In the genomic region with DNA sequence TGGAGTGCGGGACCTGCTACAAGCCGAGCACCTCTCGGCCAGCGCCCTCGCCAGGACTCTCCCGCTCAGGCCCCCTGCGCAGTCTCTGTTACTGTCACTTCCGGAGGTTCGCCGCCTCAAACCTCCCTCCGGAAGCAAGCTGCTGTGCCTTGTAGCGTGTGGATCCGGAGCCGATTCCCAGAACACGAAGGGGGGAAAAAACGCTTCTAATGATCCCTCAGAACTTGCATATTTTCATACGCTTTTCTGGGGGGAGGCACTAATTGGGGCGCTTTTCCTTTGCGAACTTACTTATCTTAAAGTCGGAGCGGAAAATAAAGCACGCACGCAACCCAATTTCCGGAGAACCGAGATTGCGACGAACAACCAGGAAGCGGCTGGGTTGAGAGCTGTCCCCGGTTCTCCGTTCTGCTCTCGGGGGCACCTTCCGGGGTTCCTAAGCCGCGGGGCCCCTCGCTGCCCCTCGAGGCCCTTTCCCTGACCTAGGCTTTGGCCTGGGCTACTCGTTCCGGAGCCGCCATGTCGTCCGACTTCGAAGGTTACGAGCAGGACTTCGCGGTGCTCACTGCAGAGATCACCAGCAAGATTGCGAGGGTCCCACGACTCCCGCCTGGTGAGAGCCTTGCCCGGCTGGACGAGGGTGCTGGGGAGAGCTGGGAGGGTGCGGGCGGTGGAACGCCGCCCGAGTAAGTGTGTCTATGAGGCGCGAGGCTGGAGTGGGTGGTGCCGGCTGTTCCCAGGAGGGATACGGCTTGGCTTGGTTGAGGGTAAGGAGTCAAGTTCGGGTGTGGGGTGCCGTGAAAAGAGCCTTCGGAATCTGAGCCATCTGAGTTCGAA, we compare ENCODE assay signal across 1 cellular context.
A peak's percentile ranks its signal among the peaks of the same experiment; 100 is the strongest.
TF ChIP-seq lines count a peak whose summit lies in the region.

A gene (plus strand): TSS at position 361 of the 837 bp plus-strand sequence. CDS start 159 bp downstream, at position 520.
A gene with protein sequence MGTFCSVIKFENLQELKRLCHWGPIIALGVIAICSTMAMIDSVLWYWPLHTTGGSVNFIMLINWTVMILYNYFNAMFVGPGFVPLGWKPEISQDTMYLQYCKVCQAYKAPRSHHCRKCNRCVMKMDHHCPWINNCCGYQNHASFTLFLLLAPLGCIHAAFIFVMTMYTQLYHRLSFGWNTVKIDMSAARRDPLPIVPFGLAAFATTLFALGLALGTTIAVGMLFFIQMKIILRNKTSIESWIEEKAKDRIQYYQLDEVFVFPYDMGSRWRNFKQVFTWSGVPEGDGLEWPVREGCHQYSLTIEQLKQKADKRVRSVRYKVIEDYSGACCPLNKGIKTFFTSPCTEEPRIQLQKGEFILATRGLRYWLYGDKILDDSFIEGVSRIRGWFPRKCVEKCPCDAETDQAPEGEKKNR (minus strand): TSS at position 60 of the 837 bp plus-strand sequence. CDS start 1,478 bp downstream, outside the sequence.

TF ChIP-seq in HepG2, 621 proteins besides CTCF, POLR2A, EP300 and RAD21 (continued from another document and continues in another):
- TF ChIP-seq, protein P1, sequence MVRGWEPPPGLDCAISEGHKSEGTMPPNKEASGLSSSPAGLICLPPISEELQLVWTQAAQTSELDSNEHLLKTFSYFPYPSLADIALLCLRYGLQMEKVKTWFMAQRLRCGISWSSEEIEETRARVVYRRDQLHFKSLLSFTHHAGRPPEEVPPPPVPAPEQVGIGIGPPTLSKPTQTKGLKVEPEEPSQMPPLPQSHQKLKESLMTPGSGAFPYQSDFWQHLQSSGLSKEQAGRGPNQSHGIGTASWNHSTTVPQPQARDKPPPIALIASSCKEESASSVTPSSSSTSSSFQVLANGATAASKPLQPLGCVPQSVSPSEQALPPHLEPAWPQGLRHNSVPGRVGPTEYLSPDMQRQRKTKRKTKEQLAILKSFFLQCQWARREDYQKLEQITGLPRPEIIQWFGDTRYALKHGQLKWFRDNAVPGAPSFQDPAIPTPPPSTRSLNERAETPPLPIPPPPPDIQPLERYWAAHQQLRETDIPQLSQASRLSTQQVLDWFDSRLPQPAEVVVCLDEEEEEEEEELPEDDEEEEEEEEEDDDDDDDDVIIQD (CRISPR knock-in tag; IDR thresholded peaks at IDR 0.05; ENCODE audit: low read depth) = no peak
- TF ChIP-seq ZNF619 (CRISPR knock-in tag; IDR thresholded peaks at IDR 0.05) = peak; percentile 63; the same call in 1 of the 2 replicates
- TF ChIP-seq, protein P2, sequence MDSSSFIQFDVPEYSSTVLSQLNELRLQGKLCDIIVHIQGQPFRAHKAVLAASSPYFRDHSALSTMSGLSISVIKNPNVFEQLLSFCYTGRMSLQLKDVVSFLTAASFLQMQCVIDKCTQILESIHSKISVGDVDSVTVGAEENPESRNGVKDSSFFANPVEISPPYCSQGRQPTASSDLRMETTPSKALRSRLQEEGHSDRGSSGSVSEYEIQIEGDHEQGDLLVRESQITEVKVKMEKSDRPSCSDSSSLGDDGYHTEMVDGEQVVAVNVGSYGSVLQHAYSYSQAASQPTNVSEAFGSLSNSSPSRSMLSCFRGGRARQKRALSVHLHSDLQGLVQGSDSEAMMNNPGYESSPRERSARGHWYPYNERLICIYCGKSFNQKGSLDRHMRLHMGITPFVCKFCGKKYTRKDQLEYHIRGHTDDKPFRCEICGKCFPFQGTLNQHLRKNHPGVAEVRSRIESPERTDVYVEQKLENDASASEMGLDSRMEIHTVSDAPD (CRISPR knock-in tag; IDR thresholded peaks at IDR 0.05) = 0 out of 2 replicates have a peak, but pooled peaks have one; percentile 12
- TF ChIP-seq JARID2 (CRISPR knock-in tag; IDR thresholded peaks at IDR 0.05; ENCODE audit: insufficient replicate concordance) = no peak
- TF ChIP-seq KDM4B (CRISPR knock-in tag; IDR thresholded peaks at IDR 0.05) = no peak
- no peak for TF ChIP-seq NR2F2 (IDR thresholded peaks at IDR 0.05; ENCODE audit: borderline replicate concordance, low read depth)
- TF ChIP-seq, protein P3, sequence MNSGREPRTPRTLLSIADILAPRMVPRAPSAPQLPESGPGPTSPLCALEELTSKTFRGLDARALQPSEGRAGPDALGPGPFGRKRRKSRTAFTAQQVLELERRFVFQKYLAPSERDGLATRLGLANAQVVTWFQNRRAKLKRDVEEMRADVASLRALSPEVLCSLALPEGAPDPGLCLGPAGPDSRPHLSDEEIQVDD (CRISPR knock-in tag; IDR thresholded peaks at IDR 0.05; ENCODE audit: borderline replicate concordance) = 0 out of 2 replicates have a peak, but pooled peaks have one; percentile 50
- no peak for TF ChIP-seq ZNF7 (CRISPR knock-in tag; IDR thresholded peaks at IDR 0.05)
- no peak for TF ChIP-seq SNAPC2 (CRISPR knock-in tag; IDR thresholded peaks at IDR 0.05)
- peak; percentile 97 for TF ChIP-seq PHF20 (CRISPR knock-in tag; IDR thresholded peaks at IDR 0.05)
- 0 out of 2 replicates have a peak, but pooled peaks have one; percentile 79 for TF ChIP-seq ZNF761 (CRISPR knock-in tag; conservative IDR thresholded peaks at IDR 0.05)
- TF ChIP-seq ZSCAN20 (CRISPR knock-in tag; IDR thresholded peaks at IDR 0.05; ENCODE audit: borderline replicate concordance) = no peak
- TF ChIP-seq CHD2 (IDR thresholded peaks at IDR 0.05; ENCODE audit: low read depth, low read length) = no peak
- TF ChIP-seq, protein P4, sequence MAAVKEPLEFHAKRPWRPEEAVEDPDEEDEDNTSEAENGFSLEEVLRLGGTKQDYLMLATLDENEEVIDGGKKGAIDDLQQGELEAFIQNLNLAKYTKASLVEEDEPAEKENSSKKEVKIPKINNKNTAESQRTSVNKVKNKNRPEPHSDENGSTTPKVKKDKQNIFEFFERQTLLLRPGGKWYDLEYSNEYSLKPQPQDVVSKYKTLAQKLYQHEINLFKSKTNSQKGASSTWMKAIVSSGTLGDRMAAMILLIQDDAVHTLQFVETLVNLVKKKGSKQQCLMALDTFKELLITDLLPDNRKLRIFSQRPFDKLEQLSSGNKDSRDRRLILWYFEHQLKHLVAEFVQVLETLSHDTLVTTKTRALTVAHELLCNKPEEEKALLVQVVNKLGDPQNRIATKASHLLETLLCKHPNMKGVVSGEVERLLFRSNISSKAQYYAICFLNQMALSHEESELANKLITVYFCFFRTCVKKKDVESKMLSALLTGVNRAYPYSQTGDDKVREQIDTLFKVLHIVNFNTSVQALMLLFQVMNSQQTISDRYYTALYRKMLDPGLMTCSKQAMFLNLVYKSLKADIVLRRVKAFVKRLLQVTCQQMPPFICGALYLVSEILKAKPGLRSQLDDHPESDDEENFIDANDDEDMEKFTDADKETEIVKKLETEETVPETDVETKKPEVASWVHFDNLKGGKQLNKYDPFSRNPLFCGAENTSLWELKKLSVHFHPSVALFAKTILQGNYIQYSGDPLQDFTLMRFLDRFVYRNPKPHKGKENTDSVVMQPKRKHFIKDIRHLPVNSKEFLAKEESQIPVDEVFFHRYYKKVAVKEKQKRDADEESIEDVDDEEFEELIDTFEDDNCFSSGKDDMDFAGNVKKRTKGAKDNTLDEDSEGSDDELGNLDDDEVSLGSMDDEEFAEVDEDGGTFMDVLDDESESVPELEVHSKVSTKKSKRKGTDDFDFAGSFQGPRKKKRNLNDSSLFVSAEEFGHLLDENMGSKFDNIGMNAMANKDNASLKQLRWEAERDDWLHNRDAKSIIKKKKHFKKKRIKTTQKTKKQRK (IDR thresholded peaks at IDR 0.05; ENCODE audit: low read length) = no peak
- TF ChIP-seq JUNB (CRISPR knock-in tag; IDR thresholded peaks at IDR 0.05; ENCODE audit: borderline replicate concordance) = no peak
- TF ChIP-seq SIN3B (IDR thresholded peaks at IDR 0.05; ENCODE audit: low read length) = peak; percentile 90
- TF ChIP-seq, protein P5, sequence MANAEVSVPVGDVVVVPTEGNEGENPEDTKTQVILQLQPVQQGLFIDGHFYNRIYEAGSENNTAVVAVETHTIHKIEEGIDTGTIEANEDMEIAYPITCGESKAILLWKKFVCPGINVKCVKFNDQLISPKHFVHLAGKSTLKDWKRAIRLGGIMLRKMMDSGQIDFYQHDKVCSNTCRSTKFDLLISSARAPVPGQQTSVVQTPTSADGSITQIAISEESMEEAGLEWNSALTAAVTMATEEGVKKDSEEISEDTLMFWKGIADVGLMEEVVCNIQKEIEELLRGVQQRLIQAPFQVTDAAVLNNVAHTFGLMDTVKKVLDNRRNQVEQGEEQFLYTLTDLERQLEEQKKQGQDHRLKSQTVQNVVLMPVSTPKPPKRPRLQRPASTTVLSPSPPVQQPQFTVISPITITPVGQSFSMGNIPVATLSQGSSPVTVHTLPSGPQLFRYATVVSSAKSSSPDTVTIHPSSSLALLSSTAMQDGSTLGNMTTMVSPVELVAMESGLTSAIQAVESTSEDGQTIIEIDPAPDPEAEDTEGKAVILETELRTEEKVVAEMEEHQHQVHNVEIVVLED (CRISPR knock-in tag; IDR thresholded peaks at IDR 0.05; ENCODE audit: borderline replicate concordance) = peak; percentile 29; the same call in 1 of the 2 replicates
- peak; percentile 89 for TF ChIP-seq ZNF605 (CRISPR knock-in tag; IDR thresholded peaks at IDR 0.05)
- 0 out of 2 replicates have a peak, but pooled peaks have one; percentile 44 for TF ChIP-seq ZNF431 (CRISPR knock-in tag; IDR thresholded peaks at IDR 0.05; ENCODE audit: borderline replicate concordance, low read depth)
- TF ChIP-seq, protein P6, sequence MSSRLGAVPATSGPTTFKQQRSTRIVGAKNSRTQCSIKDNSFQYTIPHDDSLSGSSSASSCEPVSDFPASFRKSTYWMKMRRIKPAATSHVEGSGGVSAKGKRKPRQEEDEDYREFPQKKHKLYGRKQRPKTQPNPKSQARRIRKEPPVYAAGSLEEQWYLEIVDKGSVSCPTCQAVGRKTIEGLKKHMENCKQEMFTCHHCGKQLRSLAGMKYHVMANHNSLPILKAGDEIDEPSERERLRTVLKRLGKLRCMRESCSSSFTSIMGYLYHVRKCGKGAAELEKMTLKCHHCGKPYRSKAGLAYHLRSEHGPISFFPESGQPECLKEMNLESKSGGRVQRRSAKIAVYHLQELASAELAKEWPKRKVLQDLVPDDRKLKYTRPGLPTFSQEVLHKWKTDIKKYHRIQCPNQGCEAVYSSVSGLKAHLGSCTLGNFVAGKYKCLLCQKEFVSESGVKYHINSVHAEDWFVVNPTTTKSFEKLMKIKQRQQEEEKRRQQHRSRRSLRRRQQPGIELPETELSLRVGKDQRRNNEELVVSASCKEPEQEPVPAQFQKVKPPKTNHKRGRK (CRISPR knock-in tag; IDR thresholded peaks at IDR 0.05) = no peak
- TF ChIP-seq POLR2G (IDR thresholded peaks at IDR 0.05; ENCODE audit: low read depth, low read length) = peak; percentile 91
- no peak for TF ChIP-seq ZNF598 (CRISPR knock-in tag; IDR thresholded peaks at IDR 0.05; ENCODE audit: borderline replicate concordance)
- no peak for TF ChIP-seq ZNF382 (CRISPR knock-in tag; IDR thresholded peaks at IDR 0.05; ENCODE audit: borderline replicate concordance)
- TF ChIP-seq, protein P7, sequence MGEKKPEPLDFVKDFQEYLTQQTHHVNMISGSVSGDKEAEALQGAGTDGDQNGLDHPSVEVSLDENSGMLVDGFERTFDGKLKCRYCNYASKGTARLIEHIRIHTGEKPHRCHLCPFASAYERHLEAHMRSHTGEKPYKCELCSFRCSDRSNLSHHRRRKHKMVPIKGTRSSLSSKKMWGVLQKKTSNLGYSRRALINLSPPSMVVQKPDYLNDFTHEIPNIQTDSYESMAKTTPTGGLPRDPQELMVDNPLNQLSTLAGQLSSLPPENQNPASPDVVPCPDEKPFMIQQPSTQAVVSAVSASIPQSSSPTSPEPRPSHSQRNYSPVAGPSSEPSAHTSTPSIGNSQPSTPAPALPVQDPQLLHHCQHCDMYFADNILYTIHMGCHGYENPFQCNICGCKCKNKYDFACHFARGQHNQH (CRISPR knock-in tag; IDR thresholded peaks at IDR 0.05) = 0 out of 2 replicates have a peak, but pooled peaks have one; percentile 18
- TF ChIP-seq, protein P8, sequence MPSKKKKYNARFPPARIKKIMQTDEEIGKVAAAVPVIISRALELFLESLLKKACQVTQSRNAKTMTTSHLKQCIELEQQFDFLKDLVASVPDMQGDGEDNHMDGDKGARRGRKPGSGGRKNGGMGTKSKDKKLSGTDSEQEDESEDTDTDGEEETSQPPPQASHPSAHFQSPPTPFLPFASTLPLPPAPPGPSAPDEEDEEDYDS (CRISPR knock-in tag; IDR thresholded peaks at IDR 0.05) = no peak
- TF ChIP-seq GTF3A (CRISPR knock-in tag; conservative IDR thresholded peaks at IDR 0.05) = peak; percentile 97
- TF ChIP-seq, protein P9, sequence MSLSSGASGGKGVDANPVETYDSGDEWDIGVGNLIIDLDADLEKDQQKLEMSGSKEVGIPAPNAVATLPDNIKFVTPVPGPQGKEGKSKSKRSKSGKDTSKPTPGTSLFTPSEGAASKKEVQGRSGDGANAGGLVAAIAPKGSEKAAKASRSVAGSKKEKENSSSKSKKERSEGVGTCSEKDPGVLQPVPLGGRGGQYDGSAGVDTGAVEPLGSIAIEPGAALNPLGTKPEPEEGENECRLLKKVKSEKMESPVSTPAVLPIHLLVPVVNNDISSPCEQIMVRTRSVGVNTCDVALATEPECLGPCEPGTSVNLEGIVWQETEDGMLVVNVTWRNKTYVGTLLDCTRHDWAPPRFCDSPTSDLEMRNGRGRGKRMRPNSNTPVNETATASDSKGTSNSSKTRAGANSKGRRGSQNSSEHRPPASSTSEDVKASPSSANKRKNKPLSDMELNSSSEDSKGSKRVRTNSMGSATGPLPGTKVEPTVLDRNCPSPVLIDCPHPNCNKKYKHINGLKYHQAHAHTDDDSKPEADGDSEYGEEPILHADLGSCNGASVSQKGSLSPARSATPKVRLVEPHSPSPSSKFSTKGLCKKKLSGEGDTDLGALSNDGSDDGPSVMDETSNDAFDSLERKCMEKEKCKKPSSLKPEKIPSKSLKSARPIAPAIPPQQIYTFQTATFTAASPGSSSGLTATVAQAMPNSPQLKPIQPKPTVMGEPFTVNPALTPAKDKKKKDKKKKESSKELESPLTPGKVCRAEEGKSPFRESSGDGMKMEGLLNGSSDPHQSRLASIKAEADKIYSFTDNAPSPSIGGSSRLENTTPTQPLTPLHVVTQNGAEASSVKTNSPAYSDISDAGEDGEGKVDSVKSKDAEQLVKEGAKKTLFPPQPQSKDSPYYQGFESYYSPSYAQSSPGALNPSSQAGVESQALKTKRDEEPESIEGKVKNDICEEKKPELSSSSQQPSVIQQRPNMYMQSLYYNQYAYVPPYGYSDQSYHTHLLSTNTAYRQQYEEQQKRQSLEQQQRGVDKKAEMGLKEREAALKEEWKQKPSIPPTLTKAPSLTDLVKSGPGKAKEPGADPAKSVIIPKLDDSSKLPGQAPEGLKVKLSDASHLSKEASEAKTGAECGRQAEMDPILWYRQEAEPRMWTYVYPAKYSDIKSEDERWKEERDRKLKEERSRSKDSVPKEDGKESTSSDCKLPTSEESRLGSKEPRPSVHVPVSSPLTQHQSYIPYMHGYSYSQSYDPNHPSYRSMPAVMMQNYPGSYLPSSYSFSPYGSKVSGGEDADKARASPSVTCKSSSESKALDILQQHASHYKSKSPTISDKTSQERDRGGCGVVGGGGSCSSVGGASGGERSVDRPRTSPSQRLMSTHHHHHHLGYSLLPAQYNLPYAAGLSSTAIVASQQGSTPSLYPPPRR (CRISPR knock-in tag; IDR thresholded peaks at IDR 0.05; ENCODE audit: borderline replicate concordance) = no peak
- TF ChIP-seq TCF12 (IDR thresholded peaks at IDR 0.05) = no peak
- TF ChIP-seq TCF12 (CRISPR knock-in tag; IDR thresholded peaks at IDR 0.05) = no peak
- peak; percentile 96 for TF ChIP-seq HDAC1 (CRISPR knock-in tag; IDR thresholded peaks at IDR 0.05)
- no peak; the same call in 1 of the 2 replicates for TF ChIP-seq ZNF678 (CRISPR knock-in tag; IDR thresholded peaks at IDR 0.05)
- no peak for TF ChIP-seq IKZF4 (CRISPR knock-in tag; IDR thresholded peaks at IDR 0.05; ENCODE audit: borderline replicate concordance, low read depth, not compliant biosample characterization)
- TF ChIP-seq XRCC5 (optimal IDR thresholded peaks at IDR 0.05; ENCODE audit: low read length) = peak; percentile 94
- no peak for TF ChIP-seq SOX6 (IDR thresholded peaks at IDR 0.05)
- TF ChIP-seq SOX6 (CRISPR knock-in tag; IDR thresholded peaks at IDR 0.05) = peak; percentile 60; the same call in 1 of the 2 replicates
